9 cellular contexts compared by ENCODE assay signal in the genomic region with DNA sequence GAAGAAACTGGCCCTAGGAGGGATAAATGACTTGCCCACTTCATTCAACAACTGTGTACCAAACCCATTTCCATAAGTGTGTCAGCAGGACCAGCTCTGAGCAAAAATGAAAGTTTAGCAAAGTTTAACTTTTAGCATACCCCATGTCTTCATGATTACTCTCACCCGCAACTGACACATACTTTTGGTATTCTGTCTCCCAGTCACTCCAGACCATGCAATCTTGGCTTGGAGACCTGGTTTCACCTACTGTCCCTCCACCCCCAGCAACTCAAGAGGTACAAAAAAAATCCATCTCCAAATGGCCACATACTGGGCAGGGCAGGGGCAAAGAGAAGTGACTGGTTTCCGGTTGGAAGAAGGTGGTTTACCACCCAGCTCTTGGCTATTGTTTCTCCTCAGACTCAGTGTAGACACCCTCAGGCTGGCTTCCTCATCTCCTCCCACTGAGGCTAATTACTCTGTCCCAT.
A peak's percentile ranks its signal among the peaks of the same experiment; 100 is the strongest.
DNase-seq lines count a peak whose midpoint lies in the region; ATAC-seq and TF ChIP-seq lines count a peak whose summit lies in the region.
"Had no signal": no experiment of that assay in that cellular context is flagged by ENCODE, and none has a peak within 500 bp of the region (broad histone marks: within the 10 kb centered on the region; RNA-seq: fewer than 3 reads in every experiment).

No MANE protein-coding gene starts in this region.

- CTCF ChIA-PET in RWPE1 (lab: Yijun Ruan, JAX) = interaction anchor here (0.6 to 1.2 kb wide), 4 partner anchors 86 to 306 kb away, joined by 4 to 5 read pairs (median 4); no protein-coding TSS in a partner anchor

- no peaks in the 10 kb centered on the region for H3K36me3 ChIP-seq in thoracic aorta

- no peak for DNase-seq in activated naive CD4-positive, alpha-beta T cell treated with Interleukin-2 at 50 U/mL for 16 hours
- DNase-seq in choroid plexus epithelial cell (ENCODE audit: low read depth) (peak; percentile 27), thoracic aorta (ENCODE audit: low spot score) (no peak), RWPE1 (ENCODE audit: low spot score) (no peak), MV-4-11 (lab: John Stamatoyannopoulos, UW) (no peak), GDM1 (lab: John Stamatoyannopoulos, UW) (no peak)

- peak overlapping the region; percentile 23 for H3K27ac Mint-ChIP-seq in activated naive CD4-positive, alpha-beta T cell treated with anti-CD3 and anti-CD28 coated beads, Interleukin-2, amount 50 U/mL, for 24 hours

- H3K4me3 ChIP-seq in choroid plexus epithelial cell (ENCODE audit: low read depth, low read length) = no peak overlapping the region
- no peak overlapping the region for H3K4me3 ChIP-seq in thoracic aorta

- H3K4me3 Mint-ChIP-seq in activated naive CD4-positive, alpha-beta T cell treated with anti-CD3 and anti-CD28 coated beads, Interleukin-2, amount 50 U/mL, for 24 hours = no peak overlapping the region

- TF ChIP-seq CTCF in choroid plexus epithelial cell (conservative IDR thresholded peaks at IDR 0.05; ENCODE audit: low read depth, low read length) (no peak), thoracic aorta (IDR thresholded peaks at IDR 0.05) (no peak), RWPE1 (conservative IDR thresholded peaks at IDR 0.05; ENCODE audit: low read depth) (no peak)

- H3K4me1 ChIP-seq in thoracic aorta (ENCODE audit: control insufficient read depth in 1 of 2, low read depth in 2 of 2) = peaks cover 0 to 12% of the 10 kb centered on the region in 2 donors

- H3K9me3 ChIP-seq in thoracic aorta = no peaks in the 10 kb centered on the region

- POLR2A ChIA-PET in RWPE1 (lab: Yijun Ruan, JAX; ENCODE audit: low non-redundant PET) = no interaction called here

- no peaks in the 10 kb centered on the region for H3K27me3 ChIP-seq in thoracic aorta (replicated peaks; ENCODE audit: insufficient read depth)

- H3K27me3 Mint-ChIP-seq in activated naive CD4-positive, alpha-beta T cell treated with anti-CD3 and anti-CD28 coated beads, Interleukin-2, amount 50 U/mL, for 24 hours = no peaks in the 10 kb centered on the region

- H3K36me3 Mint-ChIP-seq in activated naive CD4-positive, alpha-beta T cell treated with anti-CD3 and anti-CD28 coated beads, Interleukin-2, amount 50 U/mL, for 24 hours = no peaks in the 10 kb centered on the region

- ATAC-seq in HG03439 (IDR thresholded peaks at IDR 0.05; ENCODE audit: unreplicated experiment) = peak; percentile 55
- ATAC-seq in thoracic aorta (ENCODE audit: insufficient number of reproducible peaks, low FRiP score, low read depth) = no peak

- peaks cover 9% of the 10 kb centered on the region for H3K4me1 Mint-ChIP-seq in activated naive CD4-positive, alpha-beta T cell treated with anti-CD3 and anti-CD28 coated beads, Interleukin-2, amount 50 U/mL, for 24 hours

- no peaks in the 10 kb centered on the region for H3K9me3 Mint-ChIP-seq in activated naive CD4-positive, alpha-beta T cell treated with anti-CD3 and anti-CD28 coated beads, Interleukin-2, amount 50 U/mL, for 24 hours
- H3K9me3 Mint-ChIP-seq: T-helper 1 cell treated with Interleukin-12 subunit alpha and Interleukin-12 subunit beta and Interleukin-4 antibody, amounts not matched to agents 30 μg/mL and 1 μg/mL, for 36 hours had no signal

- H3K27ac ChIP-seq in thoracic aorta (peak overlapping the region; percentile 85 to 93), RWPE1 (no peak overlapping the region)
